ENCODE assay signal across 1 cellular context in genomic region chr19:10601999-10602329, GRCh38.
TF ChIP-seq lines count a peak whose summit lies in the region.

No MANE protein-coding gene starts in this region.

TF ChIP-seq in HepG2, 621 proteins besides CTCF, POLR2A, EP300 and RAD21:
- TF ChIP-seq ZMYM3 (CRISPR knock-in tag; IDR thresholded peaks at IDR 0.05) (peak; percentile 29; the same call in 1 of the 2 replicates), NKX3-1 (CRISPR knock-in tag; IDR thresholded peaks at IDR 0.05) (no peak)
